Comparison of ENCODE assay signal across 22 cellular contexts in the genomic region with DNA sequence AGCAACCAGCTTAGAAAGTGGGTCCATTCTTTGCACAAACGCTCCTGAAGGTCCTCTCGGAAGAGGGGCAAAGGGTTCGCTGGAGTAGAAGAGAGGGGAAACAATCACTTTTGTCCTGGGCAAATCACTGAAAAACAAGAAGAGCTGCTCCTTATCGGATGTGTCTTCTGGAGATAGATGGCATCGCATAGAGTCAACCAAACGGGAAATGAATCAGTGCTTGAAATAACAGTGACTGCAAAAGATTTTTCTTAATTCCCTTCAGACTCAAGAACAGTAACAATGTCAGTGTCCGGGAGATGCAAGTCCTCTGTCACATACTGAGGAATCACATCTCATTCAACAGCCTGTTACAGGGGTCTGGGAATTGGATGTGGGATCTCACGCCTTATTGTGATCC.
"Had no signal": no experiment of that assay in that cellular context is flagged by ENCODE, and none has a peak within 500 bp of the region (broad histone marks: within the 10 kb centered on the region; RNA-seq: fewer than 3 reads in every experiment).

No MANE protein-coding gene starts in this region.

- H3K9me3 ChIP-seq: esophagus muscularis mucosa, mucosa of descending colon, prostate gland, right atrium auricular region, tibial artery had no signal

- H3K4me3 Mint-ChIP-seq: activated CD4-positive, alpha-beta memory T cell treated with anti-CD3 and anti-CD28 coated beads, Interleukin-2, amount 10 ng/mL, durations not matched to agents 7 days and 5 days; activated CD8-positive, alpha-beta memory T cell treated with anti-CD3 and anti-CD28 coated beads, Interleukin-2, amount 10 ng/mL, durations not matched to agents 7 days and 5 days; activated naive CD8-positive, alpha-beta T cell; brain; naive thymus-derived CD4-positive, alpha-beta T cell; neural progenitor cell; T-helper 2 cell treated with Interferon-gamma antibody and Interleukin-4, amounts not matched to agents 5 μg/mL and 100 μg/mL, for 36 hours; WTC11 had no signal

- H3K27ac ChIP-seq: esophagus muscularis mucosa, hepatocyte, neural progenitor cell, prostate gland, right atrium auricular region, tibial artery had no signal

- H3K9me3 Mint-ChIP-seq: activated CD4-positive, alpha-beta memory T cell treated with anti-CD3 and anti-CD28 coated beads, Interleukin-2, amount 10 ng/mL, durations not matched to agents 7 days and 5 days; T-helper 2 cell treated with Interferon-gamma antibody and Interleukin-4, amounts not matched to agents 5 μg/mL and 100 μg/mL, for 36 hours had no signal

- DNase-seq: activated CD4-positive, alpha-beta memory T cell treated with anti-CD3 and anti-CD28 coated beads, Interleukin-2, amount 10 ng/mL, durations not matched to agents 7 days and 5 days; activated CD4-positive, alpha-beta T cell treated with anti-CD3 and anti-CD28 coated beads for 4 hours; activated CD8-positive, alpha-beta memory T cell treated with anti-CD3 and anti-CD28 coated beads, Interleukin-2, amount 10 ng/mL, durations not matched to agents 7 days and 5 days; amniotic stem cell; effector CD8-positive, alpha-beta T cell; left cardiac atrium; mesenchymal stem cell; naive thymus-derived CD4-positive, alpha-beta T cell; stimulated activated CD4-positive, alpha-beta T cell treated with anti-CD3 and anti-CD28 coated beads, Interleukin-2, amount 100 ng/mL, for 24 hours; stimulated activated naive CD8-positive, alpha-beta T cell treated with anti-CD3 and anti-CD28 coated beads, Interleukin-15, Interleukin-2, amounts not matched to agents 100 U/mL and 50 U/mL, for 24 hours; substantia nigra; tibial artery had no signal

- ATAC-seq: activated CD8-positive, alpha-beta memory T cell treated with anti-CD3 and anti-CD28 coated beads, Interleukin-2, amount 10 ng/mL, durations not matched to agents 7 days and 5 days; left cardiac atrium; naive thymus-derived CD4-positive, alpha-beta T cell; stimulated activated naive CD8-positive, alpha-beta T cell treated with anti-CD3 and anti-CD28 coated beads, Interleukin-15, Interleukin-2, amounts not matched to agents 100 U/mL and 50 U/mL, for 24 hours; WTC11 had no signal

- H3K4me3 ChIP-seq: esophagus muscularis mucosa, hepatocyte, mucosa of descending colon, neural progenitor cell, prostate gland, right atrium auricular region, tibial artery had no signal

- H3K36me3 ChIP-seq: esophagus muscularis mucosa, neural progenitor cell, prostate gland, right atrium auricular region, tibial artery had no signal

- H3K4me1 Mint-ChIP-seq: activated CD4-positive, alpha-beta memory T cell treated with anti-CD3 and anti-CD28 coated beads, Interleukin-2, amount 10 ng/mL, durations not matched to agents 7 days and 5 days; activated CD8-positive, alpha-beta memory T cell treated with anti-CD3 and anti-CD28 coated beads, Interleukin-2, amount 10 ng/mL, durations not matched to agents 7 days and 5 days; brain; naive thymus-derived CD4-positive, alpha-beta T cell; neural progenitor cell; WTC11 had no signal

- H3K27me3 ChIP-seq: hepatocyte, neural progenitor cell, right atrium auricular region had no signal

- H3K36me3 Mint-ChIP-seq: activated CD8-positive, alpha-beta memory T cell treated with anti-CD3 and anti-CD28 coated beads, Interleukin-2, amount 10 ng/mL, durations not matched to agents 7 days and 5 days; activated naive CD8-positive, alpha-beta T cell; brain; naive thymus-derived CD4-positive, alpha-beta T cell; neural progenitor cell; WTC11 had no signal

- H3K4me1 ChIP-seq: esophagus muscularis mucosa, neural progenitor cell, prostate gland, right atrium auricular region, tibial artery had no signal

- H3K27ac Mint-ChIP-seq: activated CD4-positive, alpha-beta memory T cell treated with anti-CD3 and anti-CD28 coated beads, Interleukin-2, amount 10 ng/mL, durations not matched to agents 7 days and 5 days; activated CD8-positive, alpha-beta memory T cell treated with anti-CD3 and anti-CD28 coated beads, Interleukin-2, amount 10 ng/mL, durations not matched to agents 7 days and 5 days; activated naive CD8-positive, alpha-beta T cell; brain; naive thymus-derived CD4-positive, alpha-beta T cell; T-helper 2 cell treated with Interferon-gamma antibody and Interleukin-4, amounts not matched to agents 5 μg/mL and 100 μg/mL, for 36 hours; WTC11 had no signal
